Comparison of ENCODE assay signal across 15 cellular contexts in the genomic region with DNA sequence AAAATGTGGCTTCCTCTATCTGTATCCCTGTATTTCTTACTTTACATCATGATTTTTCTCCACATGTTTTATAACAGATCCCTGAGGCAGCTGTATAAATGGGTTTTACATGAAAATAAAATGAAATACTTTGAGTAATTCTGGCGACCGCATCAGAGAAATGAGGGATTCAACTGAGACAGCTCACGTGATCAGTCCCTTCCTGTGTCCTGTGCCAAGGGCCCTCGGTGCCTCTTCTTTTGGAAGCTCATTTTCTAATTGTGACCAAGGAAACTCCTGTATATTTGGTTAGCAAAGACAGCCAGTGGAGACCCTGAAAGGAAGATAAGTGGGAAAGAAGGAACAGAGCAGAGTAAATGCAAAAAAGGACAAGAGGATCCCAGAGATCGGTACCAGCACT.
DNase-seq lines count a peak whose midpoint lies in the region; ATAC-seq and TF ChIP-seq lines count a peak whose summit lies in the region.
"Had no signal": no experiment of that assay in that cellular context is flagged by ENCODE, and none has a peak within 500 bp of the region (broad histone marks: within the 10 kb centered on the region; RNA-seq: fewer than 3 reads in every experiment).

No MANE protein-coding gene starts in this region.

- DNase-seq in activated CD8-positive, alpha-beta T cell treated with anti-CD3 and anti-CD28 coated beads for 36 hours: no peak
- DNase-seq in activated CD8-positive, alpha-beta T cell treated with anti-CD3 and anti-CD28 coated beads, Interleukin-2, amount 10 ng/mL, durations not matched to agents 7 days and 5 days: no peak
- DNase-seq in T-helper 17 cell: no peak
- DNase-seq in right cardiac atrium: no peak
- no peak for DNase-seq in sciatic nerve (ENCODE audit: low spot score)
- no peak for DNase-seq in body of pancreas
- DNase-seq in D341Med (ENCODE audit: low spot score): no peak
- DNase-seq: DMS53; effector CD8-positive, alpha-beta T cell; NCI-H1930; spleen; T-helper 9 cell; transverse colon had no signal

- H3K4me1 ChIP-seq in right cardiac atrium (ENCODE audit: control insufficient read depth, insufficient read depth, low read length) (peaks cover 16% of the 10 kb centered on the region), body of pancreas (no peaks in the 10 kb centered on the region)

- intact Hi-C loops in activated CD8-positive, alpha-beta T cell treated with anti-CD3 and anti-CD28 coated beads for 36 hours (cut with micrococcal nuclease): no loop called here
- intact Hi-C loops in right cardiac atrium (cut with DNase I) (no loop called here), sciatic nerve (cut with DNase I) (no loop called here), body of pancreas (cut with DNase I) (no loop called here)

- POLR2A ChIA-PET in activated CD8-positive, alpha-beta T cell treated with anti-CD3 and anti-CD28 coated beads for 36 hours (lab: Charles Lee): interaction anchor here (1.3 kb wide), 2 partner anchors 9 to 60 kb away, joined by 3 to 5 read pairs; no protein-coding TSS in a partner anchor
- POLR2A ChIA-PET in activated CD8-positive, alpha-beta T cell treated with anti-CD3 and anti-CD28 coated beads, Interleukin-2, amount 10 ng/mL, durations not matched to agents 7 days and 5 days (lab: Charles Lee): interaction anchor here (0.6 to 0.9 kb wide), 2 partner anchors 11 to 18 kb away, joined by 3 to 5 read pairs; no protein-coding TSS in a partner anchor

- no peak for TF ChIP-seq POLR2A in body of pancreas (IDR thresholded peaks at IDR 0.05)

- peaks cover 85% of the 10 kb centered on the region for H3K36me3 Mint-ChIP-seq in activated CD8-positive, alpha-beta T cell treated with anti-CD3 and anti-CD28 coated beads for 36 hours (ENCODE audit: low read depth)
- H3K36me3 Mint-ChIP-seq in activated CD8-positive, alpha-beta T cell treated with anti-CD3 and anti-CD28 coated beads, Interleukin-2, amount 10 ng/mL, durations not matched to agents 7 days and 5 days (ENCODE audit: low read depth): peaks cover 74% of the 10 kb centered on the region
- peaks cover 12% of the 10 kb centered on the region for H3K36me3 Mint-ChIP-seq in T-helper 17 cell (ENCODE audit: low read depth)

- CTCF ChIA-PET in activated CD8-positive, alpha-beta T cell treated with anti-CD3 and anti-CD28 coated beads for 36 hours (lab: Charles Lee): interaction anchor here (0.8 to 1.5 kb wide), 4 partner anchors 8 to 300 kb away, joined by 4 to 5 read pairs (median 4); no protein-coding TSS in a partner anchor
- CTCF ChIA-PET in activated CD8-positive, alpha-beta T cell treated with anti-CD3 and anti-CD28 coated beads, Interleukin-2, amount 10 ng/mL, durations not matched to agents 7 days and 5 days (lab: Charles Lee): interaction anchor here (0.7 to 1.6 kb wide), 5 partner anchors 9 to 33 kb away, joined by 3 to 7 read pairs (median 4); no protein-coding TSS in a partner anchor

- peaks cover 89% of the 10 kb centered on the region for H3K4me1 Mint-ChIP-seq in activated CD8-positive, alpha-beta T cell treated with anti-CD3 and anti-CD28 coated beads for 36 hours (ENCODE audit: low read depth)
- H3K4me1 Mint-ChIP-seq in activated CD8-positive, alpha-beta T cell treated with anti-CD3 and anti-CD28 coated beads, Interleukin-2, amount 10 ng/mL, durations not matched to agents 7 days and 5 days (ENCODE audit: low read depth): peaks cover 85% of the 10 kb centered on the region
- H3K4me1 Mint-ChIP-seq in T-helper 17 cell: peaks cover 63% of the 10 kb centered on the region

- no peaks in the 10 kb centered on the region for H3K27me3 Mint-ChIP-seq in activated CD8-positive, alpha-beta T cell treated with anti-CD3 and anti-CD28 coated beads for 36 hours
- no peaks in the 10 kb centered on the region for H3K27me3 Mint-ChIP-seq in activated CD8-positive, alpha-beta T cell treated with anti-CD3 and anti-CD28 coated beads, Interleukin-2, amount 10 ng/mL, durations not matched to agents 7 days and 5 days (ENCODE audit: low read depth)
- H3K27me3 Mint-ChIP-seq in T-helper 17 cell: no peaks in the 10 kb centered on the region

- no peak for ATAC-seq in activated CD8-positive, alpha-beta T cell treated with anti-CD3 and anti-CD28 coated beads for 36 hours
- ATAC-seq in activated CD8-positive, alpha-beta T cell treated with anti-CD3 and anti-CD28 coated beads, Interleukin-2, amount 10 ng/mL, durations not matched to agents 7 days and 5 days: no peak
- ATAC-seq in T-helper 17 cell (no peak), right cardiac atrium (no peak), sciatic nerve (peak; percentile 61), body of pancreas (no peak), GM21515 (IDR thresholded peaks at IDR 0.05; ENCODE audit: unreplicated experiment) (no peak)

- H3K27ac Mint-ChIP-seq in activated CD8-positive, alpha-beta T cell treated with anti-CD3 and anti-CD28 coated beads for 36 hours: peak overlapping the region; percentile 45
- no peak overlapping the region for H3K27ac Mint-ChIP-seq in activated CD8-positive, alpha-beta T cell treated with anti-CD3 and anti-CD28 coated beads, Interleukin-2, amount 10 ng/mL, durations not matched to agents 7 days and 5 days
- H3K27ac Mint-ChIP-seq in T-helper 17 cell: peak overlapping the region; percentile 81

- 34% methylated on average over 5 of the region's 5 CpGs for WGBS in right cardiac atrium
- 65 to 70% methylated on average over 5 of the region's 5 CpGs for WGBS in body of pancreas, 2 donors

- H3K4me3 ChIP-seq in right cardiac atrium (ENCODE audit: low read length) (no peak overlapping the region), body of pancreas (no peak overlapping the region)
- H3K4me3 ChIP-seq: cardiac muscle cell, spleen, transverse colon had no signal

- no peak overlapping the region for H3K4me3 Mint-ChIP-seq in activated CD8-positive, alpha-beta T cell treated with anti-CD3 and anti-CD28 coated beads for 36 hours
- no peak overlapping the region for H3K4me3 Mint-ChIP-seq in activated CD8-positive, alpha-beta T cell treated with anti-CD3 and anti-CD28 coated beads, Interleukin-2, amount 10 ng/mL, durations not matched to agents 7 days and 5 days
- no peak overlapping the region for H3K4me3 Mint-ChIP-seq in T-helper 17 cell

- H3K9me3 Mint-ChIP-seq in activated CD8-positive, alpha-beta T cell treated with anti-CD3 and anti-CD28 coated beads for 36 hours: no peaks in the 10 kb centered on the region
- no peaks in the 10 kb centered on the region for H3K9me3 Mint-ChIP-seq in activated CD8-positive, alpha-beta T cell treated with anti-CD3 and anti-CD28 coated beads, Interleukin-2, amount 10 ng/mL, durations not matched to agents 7 days and 5 days (ENCODE audit: insufficient read depth)

- H3K27me3 ChIP-seq in right cardiac atrium (ENCODE audit: control insufficient read depth, insufficient read depth) (no peaks in the 10 kb centered on the region), body of pancreas (no peaks in the 10 kb centered on the region)
- H3K27me3 ChIP-seq: cardiac muscle cell, spleen had no signal

- H3K36me3 ChIP-seq in body of pancreas (replicated peaks in 1 of 2; ENCODE audit: insufficient read depth in 1 of 2, low read depth in 2 of 2): no peaks in the 10 kb centered on the region
- H3K36me3 ChIP-seq: cardiac muscle cell, transverse colon had no signal

- H3K9me3 ChIP-seq in T-helper 17 cell (ENCODE audit: control insufficient read depth, low read length, poor library complexity, severe bottlenecking): no peaks in the 10 kb centered on the region
- H3K9me3 ChIP-seq in right cardiac atrium (ENCODE audit: control insufficient read depth, low read length): no peaks in the 10 kb centered on the region
- no peaks in the 10 kb centered on the region for H3K9me3 ChIP-seq in body of pancreas
- H3K9me3 ChIP-seq: spleen, transverse colon had no signal

- TF ChIP-seq CTCF in activated CD8-positive, alpha-beta T cell treated with anti-CD3 and anti-CD28 coated beads for 36 hours (IDR thresholded peaks at IDR 0.05): no peak
- no peak for TF ChIP-seq CTCF in body of pancreas (IDR thresholded peaks at IDR 0.05)

- H3K27ac ChIP-seq in right cardiac atrium (ENCODE audit: low read length): peak overlapping the region; percentile 6
- H3K27ac ChIP-seq in body of pancreas: no peak overlapping the region
- H3K27ac ChIP-seq: cardiac muscle cell, transverse colon had no signal
